ENCODE assay signal across 8 cellular contexts in the genomic region with DNA sequence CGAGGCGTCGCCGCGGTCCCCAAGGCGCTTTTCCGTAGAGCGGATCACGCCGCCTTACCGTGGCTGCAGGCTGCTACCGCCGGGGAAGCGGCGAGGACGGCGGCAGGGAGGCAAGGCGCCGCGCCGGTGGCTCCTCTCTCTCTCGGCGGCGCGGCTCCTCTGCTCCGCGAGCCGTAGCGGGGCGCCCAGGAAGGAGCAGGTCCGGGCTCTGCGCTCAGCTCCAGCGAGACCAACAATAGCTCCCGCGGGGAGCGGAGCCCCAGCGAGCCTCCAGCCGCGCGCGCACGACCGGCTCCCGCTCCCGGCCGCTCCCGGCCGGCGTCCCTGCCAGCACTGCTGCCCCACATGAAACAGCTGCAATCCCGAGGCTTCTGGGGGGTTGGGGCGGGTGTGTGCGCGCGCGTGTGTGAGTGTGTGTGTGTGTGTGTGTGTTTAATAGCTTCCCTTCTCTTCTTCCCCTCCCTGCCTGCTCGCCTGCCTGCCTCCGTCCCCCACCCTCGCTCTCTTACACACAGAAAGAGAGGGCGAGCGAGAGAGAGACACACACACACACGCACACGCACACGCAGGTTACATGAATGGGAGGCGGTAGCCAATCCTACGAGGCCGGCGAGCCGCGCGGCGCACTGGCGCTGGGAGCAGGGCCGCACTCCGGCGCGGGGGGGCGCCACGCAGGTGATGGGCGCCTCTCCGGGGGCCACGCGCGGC. TPM values are rescaled to one million over a fixed set of nuclear protein-coding genes. Genes with fewer than 3 reads are reported as not detected.
DNase-seq lines count a peak whose midpoint lies in the region; ATAC-seq and TF ChIP-seq lines count a peak whose summit lies in the region.

A gene (minus strand): TSS at position 580 of the 708 bp plus-strand sequence. CDS start 371,086 bp downstream, outside the sequence.

- peak; percentile 51 for ATAC-seq in HG03103 (IDR thresholded peaks at IDR 0.05; ENCODE audit: low read depth, unreplicated experiment)

- H3K36me3 ChIP-seq in tibial artery: no peaks in the 10 kb centered on the region

- peaks cover 70% of the 10 kb centered on the region for H3K27me3 Mint-ChIP-seq in mesothelial cell of epicardium (ENCODE audit: low read depth)

- peak within 1 kb of the TSS; percentile 93 for H3K27ac Mint-ChIP-seq in mesothelial cell of epicardium

- no peaks in the 10 kb centered on the region for H3K9me3 Mint-ChIP-seq in mesothelial cell of epicardium

- H3K4me3 ChIP-seq in tibial artery: peak within 1 kb of the TSS; percentile 67 to 71

- H3K4me1 ChIP-seq in tibial artery: peaks cover 0 to 48% (median 31%) of the 10 kb centered on the region in 4 donors

- H3K27ac ChIP-seq in RWPE1 (peak within 1 kb of the TSS; percentile 99), epithelial cell of prostate (peak within 1 kb of the TSS; percentile 89), tibial artery (peak within 1 kb of the TSS; percentile 84 to 87)

- peaks cover 43% of the 10 kb centered on the region for H3K4me1 Mint-ChIP-seq in mesothelial cell of epicardium

- no peaks in the 10 kb centered on the region for H3K27me3 ChIP-seq in tibial artery

- CTCF ChIA-PET in RWPE1 (lab: Yijun Ruan, JAX): interaction anchor here (0.6 to 3.3 kb wide), 14 partner anchors 10 to 337 kb away, joined by 3 to 21 read pairs (median 3); no protein-coding TSS in a partner anchor

- POLR2A ChIA-PET in RWPE1 (lab: Yijun Ruan, JAX; ENCODE audit: low non-redundant PET): interaction anchor here (0.6 kb wide), 1 partner anchor 353 kb away, joined by 3 read pairs; no protein-coding TSS in a partner anchor

- H3K36me3 Mint-ChIP-seq in mesothelial cell of epicardium: no peaks in the 10 kb centered on the region

- DNase-seq in NCI-H82 (lab: John Stamatoyannopoulos, UW) (peak; percentile 47), NCI-H82 treated with DMSO at 0.1 percent for 48 hours (lab: John Stamatoyannopoulos, UW; ENCODE audit: unreplicated experiment) (no peak), RWPE1 (ENCODE audit: low spot score) (peak; percentile 55), epithelial cell of prostate (ENCODE audit: low read depth, low spot score) (no peak), mesothelial cell of epicardium (ENCODE audit: low spot score in 2 of 2, unreplicated experiment in 2 of 2) (peak; percentile 52 to 78), tibial artery (peak; percentile 64 to 85), CD1c-positive myeloid dendritic cell (ENCODE audit: extremely low spot score) (no peak)

- H3K9me3 ChIP-seq in tibial artery: no peaks in the 10 kb centered on the region

- peak; percentile 85 for TF ChIP-seq CTCF in RWPE1 (conservative IDR thresholded peaks at IDR 0.05; ENCODE audit: low read depth)
- peak; percentile 23 for TF ChIP-seq CTCF in mesothelial cell of epicardium (IDR thresholded peaks at IDR 0.05; ENCODE audit: unreplicated experiment)
- TF ChIP-seq CTCF in tibial artery (IDR thresholded peaks at IDR 0.05): peak in 1 of 2 experiments; percentile 36

- intact Hi-C loops in tibial artery (cut with DNase I; ENCODE audit: low total_unique reads): no loop called here

- H3K4me3 Mint-ChIP-seq in mesothelial cell of epicardium: peak within 1 kb of the TSS; percentile 78

RNA-seq across cellular contexts. Expression of the gene that starts here (rescaled TPM):
- total RNA-seq in mesothelial cell of epicardium: 177 to 187 TPM (median 181 TPM) in 3 replicates

Comparison
In these comparisons a context has a peak if more than half of its experiments do, and no peak if none do; other contexts are left out.
1. DNase-seq: peak in NCI-H82 (single experiment), RWPE1 (single experiment), mesothelial cell of epicardium (2 of 2) and tibial artery (2 of 2); none in NCI-H82 treated with DMSO at 0.1 percent for 48 hours (single experiment), epithelial cell of prostate (single experiment) and CD1c-positive myeloid dendritic cell (single experiment).
2. Peak in every context shown above with its lines, with median percentiles within 50 percentile points of each other: H3K27ac ChIP-seq.